8 cellular contexts compared by ENCODE assay signal in the genomic region with DNA sequence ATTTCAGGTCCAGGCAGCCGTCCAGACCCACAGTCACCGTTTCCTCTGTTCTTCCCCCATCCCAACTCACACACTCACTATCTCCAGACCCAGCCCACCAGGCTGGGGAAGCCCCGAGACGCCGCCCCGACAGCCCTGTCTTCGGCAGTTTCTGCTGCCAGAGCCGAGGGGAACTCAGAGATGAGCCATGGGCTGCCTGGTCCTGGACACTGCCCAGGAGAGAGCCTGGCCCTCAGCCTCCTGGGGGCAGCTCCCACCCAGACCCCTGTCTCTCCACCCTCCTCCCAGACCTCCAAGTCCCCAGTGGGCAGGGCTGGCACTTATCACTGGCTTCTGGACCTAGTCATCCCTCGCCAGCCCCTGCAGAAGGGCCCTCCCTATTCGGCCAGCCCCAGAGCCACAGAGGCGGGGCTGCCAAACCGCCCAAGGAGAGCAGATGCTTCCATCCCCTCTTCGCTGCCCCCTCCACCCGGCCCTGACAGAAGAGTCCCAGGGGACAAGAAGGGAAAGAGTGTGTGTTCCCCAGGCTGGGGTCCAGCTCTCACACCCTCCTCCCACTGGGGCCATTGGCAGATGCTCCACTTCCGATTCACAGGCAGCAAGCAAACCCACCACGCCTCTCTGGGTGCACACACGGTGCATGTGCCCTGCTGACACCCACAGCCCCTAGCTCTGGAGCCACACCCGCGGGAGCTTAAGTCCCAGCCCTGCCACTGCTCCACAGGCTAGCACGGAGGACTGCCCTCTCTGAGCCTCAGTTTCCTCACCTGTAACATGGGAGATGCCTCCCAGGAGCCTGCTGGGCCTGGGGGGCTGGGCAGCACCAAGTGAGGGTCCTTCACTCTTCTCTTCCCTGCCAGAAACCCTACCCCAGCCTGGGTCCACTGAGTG.
DNase-seq lines count a peak whose midpoint lies in the region; ATAC-seq and TF ChIP-seq lines count a peak whose summit lies in the region.
"Not testable (repeated sequence)": the region's sequence is repeated elsewhere in the genome, so short reads cannot be mapped to it uniquely, and the experiment has no call there.

No MANE protein-coding gene starts in this region.

- TF ChIP-seq CTCF in mammary epithelial cell (conservative IDR thresholded peaks at IDR 0.05 in 1 of 2, IDR thresholded peaks at IDR 0.05 in 1 of 2; ENCODE audit: extremely low read depth in 1 of 2, insufficient read depth in 1 of 2, low read depth in 1 of 2, low read length in 2 of 2); hepatocyte (IDR thresholded peaks at IDR 0.05; ENCODE audit: poor library complexity); osteocyte (IDR thresholded peaks at IDR 0.05): not testable (repeated sequence)

- not testable (repeated sequence) for H3K9me2 ChIP-seq in hepatocyte (replicated peaks; ENCODE audit: insufficient read depth)

- dilution Hi-C loops in mammary epithelial cell (cut with HindIII; ENCODE audit: low sequenced_read_pairs), result not testable (repeated sequence)

- not testable (repeated sequence) for H3K9ac ChIP-seq in mammary epithelial cell (ENCODE audit: insufficient read depth, low read length)

- intact Hi-C loops in mammary epithelial cell (cut with micrococcal nuclease), result not testable (repeated sequence)

- in situ Hi-C loops in mammary epithelial cell (cut with MboI; ENCODE audit: low sequenced_read_pairs in 2 of 2), result not testable (repeated sequence)

- not testable (repeated sequence) for H2AFZ ChIP-seq in mammary epithelial cell (ENCODE audit: low read depth, low read length); hepatocyte

- H3K4me3 ChIP-seq in MG63; mammary epithelial cell (replicated peaks in 1 of 3; ENCODE audit: insufficient read depth in 1 of 3, low read depth in 2 of 3, low read length in 3 of 3); hepatocyte: not testable (repeated sequence)

- CTCF ChIA-PET in mammary epithelial cell (lab: Charles Lee; ENCODE audit: low non-redundant PET), result not testable (repeated sequence)

- H3K27me3 Mint-ChIP-seq in osteocyte (ENCODE audit: unreplicated experiment), result not testable (repeated sequence)

- not testable (repeated sequence) for H3K9me3 Mint-ChIP-seq in osteocyte (ENCODE audit: unreplicated experiment)

- H3K4me1 Mint-ChIP-seq in osteocyte (ENCODE audit: unreplicated experiment), result peaks cover 58% of the 10 kb centered on the region

- not testable (repeated sequence) for H3K79me2 ChIP-seq in mammary epithelial cell (ENCODE audit: insufficient read depth, low read length); hepatocyte

- BruUV-seq in mammary epithelial cell (replicated peaks; lab: Mats Ljungman, UMichigan), result not testable (repeated sequence)

- not testable (repeated sequence) for H3K9me3 ChIP-seq in MG63; mammary epithelial cell (replicated peaks; ENCODE audit: insufficient read depth, low read length); hepatocyte (ENCODE audit: low read depth)

- H3K4me2 ChIP-seq in mammary epithelial cell (ENCODE audit: insufficient read depth, low read depth, low read length); hepatocyte: not testable (repeated sequence)

- ATAC-seq in GM18511 (IDR thresholded peaks at IDR 0.05; ENCODE audit: unreplicated experiment) (peak; percentile 74), HG02642 (IDR thresholded peaks at IDR 0.05; ENCODE audit: poor library complexity, unreplicated experiment) (peak; percentile 39)

- H3K27ac Mint-ChIP-seq in osteocyte (ENCODE audit: unreplicated experiment), result peak overlapping the region; percentile 73

- WGBS in mammary epithelial cell (ENCODE audit: low coverage, missing lambda C conversion rate), result 58% methylated on average over 8 of the region's 20 CpGs
- 52% methylated on average over 13 of the region's 20 CpGs for WGBS in hepatocyte (ENCODE audit: low lambda C conversion rate, missing lambda C conversion rate)

- H3K27me3 ChIP-seq in MG63; mammary epithelial cell (ENCODE audit: insufficient read depth, low read length); hepatocyte: not testable (repeated sequence)

- DNase-seq in A172 (ENCODE audit: low spot score) (peak; percentile 70), MG63 (peak; percentile 19), RPMI7951 (ENCODE audit: low read depth) (peak; percentile 78), mammary epithelial cell (peak; percentile 23), hepatocyte (ENCODE audit: low spot score) (peak; percentile 32)
- DNase-seq in osteocyte (ENCODE audit: extremely low spot score, unreplicated experiment), result not testable (repeated sequence)

- not testable (repeated sequence) for H3K27ac ChIP-seq in mammary epithelial cell (ENCODE audit: insufficient read depth, low read depth, low read length); hepatocyte

- not testable (repeated sequence) for H3K36me3 Mint-ChIP-seq in osteocyte (ENCODE audit: unreplicated experiment)

- not testable (repeated sequence) for H3K4me1 ChIP-seq in mammary epithelial cell (ENCODE audit: insufficient read depth, low read length); hepatocyte (ENCODE audit: insufficient read depth)

- peak overlapping the region; percentile 35 for H3K4me3 Mint-ChIP-seq in osteocyte (ENCODE audit: unreplicated experiment)

- H3K36me3 ChIP-seq in MG63; mammary epithelial cell (ENCODE audit: insufficient read depth, low read length); hepatocyte (replicated peaks; ENCODE audit: insufficient read depth, low read depth): not testable (repeated sequence)

- H4K20me1 ChIP-seq in mammary epithelial cell (ENCODE audit: insufficient read depth, low read length); hepatocyte (ENCODE audit: insufficient read depth, poor library complexity, severe bottlenecking): not testable (repeated sequence)
